ENCODE assay signal across 1 cellular context in the genomic region with DNA sequence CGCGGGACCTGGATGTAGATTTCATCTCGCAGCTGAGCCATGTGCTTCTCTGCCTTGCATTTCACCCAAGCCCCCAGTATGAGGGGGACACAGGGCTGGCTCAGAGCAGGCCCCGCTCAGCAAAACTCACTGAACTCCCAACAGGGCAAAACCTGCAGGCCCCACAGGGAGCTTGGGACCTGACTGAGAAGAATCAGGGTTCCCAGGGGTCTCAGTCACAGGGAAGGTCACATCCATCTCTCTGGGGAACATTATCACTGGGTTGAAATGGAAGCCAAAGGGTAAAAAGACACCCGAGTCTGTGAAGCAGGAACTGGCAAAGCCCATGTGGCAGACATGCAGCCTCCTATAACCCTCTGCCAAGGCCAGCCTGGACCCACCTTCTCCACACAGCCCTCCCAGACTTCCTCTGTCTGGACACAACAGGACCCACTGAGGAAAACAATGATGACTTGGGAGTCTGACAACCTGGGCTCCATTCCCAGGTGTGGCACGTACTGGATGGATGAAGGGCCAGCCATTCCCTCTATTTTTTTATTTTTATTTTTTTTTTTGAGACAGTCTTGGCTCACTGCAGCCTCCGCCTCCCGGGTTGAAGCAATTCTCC.
TF ChIP-seq lines count a peak whose summit lies in the region.

No MANE protein-coding gene starts in this region.

TF ChIP-seq in endothelial cell of umbilical vein, 7 proteins besides CTCF, POLR2A, EP300 and RAD21:
- TF ChIP-seq GATA2 (IDR thresholded peaks at IDR 0.05; ENCODE audit: insufficient read depth, insufficient read length, low read depth, low read length) (no peak), POLR2AphosphoS5 (IDR thresholded peaks at IDR 0.05; ENCODE audit: insufficient read depth, low read depth, low read length) (no peak), FOS (IDR thresholded peaks at IDR 0.05; ENCODE audit: borderline replicate concordance, insufficient read depth, low read length) (no peak)
- TF ChIP-seq, protein P1, sequence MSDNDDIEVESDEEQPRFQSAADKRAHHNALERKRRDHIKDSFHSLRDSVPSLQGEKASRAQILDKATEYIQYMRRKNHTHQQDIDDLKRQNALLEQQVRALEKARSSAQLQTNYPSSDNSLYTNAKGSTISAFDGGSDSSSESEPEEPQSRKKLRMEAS (IDR thresholded peaks at IDR 0.05; ENCODE audit: insufficient read depth, insufficient read length), result no peak
